In the genomic region with DNA sequence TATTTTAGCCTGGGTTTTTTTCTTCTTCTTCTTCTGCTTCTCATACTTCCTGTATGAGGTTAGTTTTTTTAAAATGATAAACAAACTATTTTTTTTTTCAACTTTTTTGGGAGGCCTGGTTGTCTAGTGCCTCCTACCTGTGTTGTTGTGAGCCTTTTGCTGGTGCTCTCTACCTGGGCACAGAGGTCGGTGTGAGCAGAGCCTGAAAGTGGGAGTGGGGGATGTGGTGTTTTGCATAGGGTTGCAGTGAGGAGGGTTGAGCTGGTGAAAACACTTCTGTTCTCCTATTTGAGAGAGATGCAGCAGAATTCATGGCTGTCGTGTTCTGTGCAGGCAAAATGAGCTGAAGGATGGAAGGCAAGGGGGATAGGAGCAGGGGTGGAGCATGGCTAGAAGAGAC, we compare ENCODE assay signal across 8 cellular contexts.
A peak's percentile ranks its signal among the peaks of the same experiment; 100 is the strongest.
DNase-seq lines count a peak whose midpoint lies in the region; ATAC-seq and TF ChIP-seq lines count a peak whose summit lies in the region.
"Not testable (repeated sequence)": the region's sequence is repeated elsewhere in the genome, so short reads cannot be mapped to it uniquely, and the experiment has no call there.

No MANE protein-coding gene starts in this region.

- H3K9me3 ChIP-seq in DOHH2 (ENCODE audit: control insufficient read depth, insufficient read depth, low read length); Karpas-422 (ENCODE audit: low read length); T-helper 17 cell (ENCODE audit: control insufficient read depth, low read length, poor library complexity, severe bottlenecking); neural progenitor cell (ENCODE audit: low read depth); transverse colon: not testable (repeated sequence)

- not testable (repeated sequence) for H4K20me1 ChIP-seq in DOHH2 (ENCODE audit: control insufficient read depth, insufficient read depth, low read depth, low read length); Karpas-422 (ENCODE audit: insufficient read depth, low read depth, low read length); neural progenitor cell (ENCODE audit: low read depth)

- H3F3A ChIP-seq in DOHH2 (ENCODE audit: control insufficient read depth, insufficient read depth); neural progenitor cell (ENCODE audit: low read depth): not testable (repeated sequence)

- not testable (repeated sequence) for H3K36me3 ChIP-seq in DOHH2 (ENCODE audit: control insufficient read depth, low read length); Karpas-422 (ENCODE audit: insufficient read depth, low read length); neural progenitor cell; transverse colon

- DNase-seq in Karpas-422 (peak; percentile 78), transverse colon (peak; percentile 28)
- DNase-seq in T-helper 17 cell; activated CD8-positive, alpha-beta memory T cell treated with anti-CD3 and anti-CD28 coated beads, Interleukin-2, amount 10 ng/mL, durations not matched to agents 7 days and 5 days; activated naive CD4-positive, alpha-beta T cell treated with anti-CD3 and anti-CD28 coated beads, Interleukin-2, amount 50 U/mL, for 72 hours (ENCODE audit: low spot score in 2 of 2); effector memory CD8-positive, alpha-beta T cell; neural progenitor cell (ENCODE audit: low spot score): not testable (repeated sequence)

- not testable (repeated sequence) for H3K4me1 Mint-ChIP-seq in T-helper 17 cell, neural progenitor cell
- peaks cover 27% of the 10 kb centered on the region for H3K4me1 Mint-ChIP-seq in activated CD8-positive, alpha-beta memory T cell treated with anti-CD3 and anti-CD28 coated beads, Interleukin-2, amount 10 ng/mL, durations not matched to agents 7 days and 5 days
- H3K4me1 Mint-ChIP-seq in effector memory CD8-positive, alpha-beta T cell (ENCODE audit: low read depth in 2 of 2): peaks cover 7 to 15% of the 10 kb centered on the region in 2 donors

- H2AFZ ChIP-seq in Karpas-422 (ENCODE audit: low read length); neural progenitor cell (replicated peaks): not testable (repeated sequence)

- TF ChIP-seq CTCF in DOHH2 (IDR thresholded peaks at IDR 0.05; ENCODE audit: low read depth, low read length, poor library complexity, severe bottlenecking); neural progenitor cell (IDR thresholded peaks at IDR 0.05); transverse colon (IDR thresholded peaks at IDR 0.05): not testable (repeated sequence)

- peak overlapping the region; percentile 55 for H3K9ac ChIP-seq in Karpas-422 (ENCODE audit: low read length)
- not testable (repeated sequence) for H3K9ac ChIP-seq in neural progenitor cell

- in situ Hi-C loops in transverse colon (cut with MboI; ENCODE audit: low pct_ligation_motif_present in 1 of 4, low pct_unique_long_range_greater_than_20kb in 1 of 4, low sequenced_read_pairs in 3 of 4): not testable (repeated sequence)

- peaks cover 60% of the 10 kb centered on the region for H3K4me1 ChIP-seq in DOHH2 (ENCODE audit: control insufficient read depth, low read length)
- H3K4me1 ChIP-seq in Karpas-422 (ENCODE audit: low read length): peaks cover 66% of the 10 kb centered on the region
- not testable (repeated sequence) for H3K4me1 ChIP-seq in neural progenitor cell, transverse colon

- TF ChIP-seq POLR2A in transverse colon (IDR thresholded peaks at IDR 0.05): not testable (repeated sequence)

- intact Hi-C loops in transverse colon (cut with DNase I; ENCODE audit: low total_unique reads): not testable (repeated sequence)

- H3K9me3 Mint-ChIP-seq in activated CD8-positive, alpha-beta memory T cell treated with anti-CD3 and anti-CD28 coated beads, Interleukin-2, amount 10 ng/mL, durations not matched to agents 7 days and 5 days (ENCODE audit: low read depth); activated naive CD4-positive, alpha-beta T cell treated with anti-CD3 and anti-CD28 coated beads, Interleukin-2, amount 50 U/mL, for 72 hours; effector memory CD8-positive, alpha-beta T cell; neural progenitor cell: not testable (repeated sequence)

- 67 to 75% methylated on average over 1 of the region's 2 CpGs for WGBS in transverse colon (ENCODE audit: low coverage in 1 of 2), 2 donors

- not testable (repeated sequence) for H3K36me3 Mint-ChIP-seq in T-helper 17 cell (ENCODE audit: low read depth); activated CD8-positive, alpha-beta memory T cell treated with anti-CD3 and anti-CD28 coated beads, Interleukin-2, amount 10 ng/mL, durations not matched to agents 7 days and 5 days; activated naive CD4-positive, alpha-beta T cell treated with anti-CD3 and anti-CD28 coated beads, Interleukin-2, amount 50 U/mL, for 72 hours; effector memory CD8-positive, alpha-beta T cell (ENCODE audit: insufficient read depth); neural progenitor cell

- H3K27ac ChIP-seq in DOHH2 (ENCODE audit: low read depth, low read length): peak overlapping the region; percentile 75
- peak overlapping the region; percentile 87 for H3K27ac ChIP-seq in Karpas-422 (ENCODE audit: low read length)
- not testable (repeated sequence) for H3K27ac ChIP-seq in neural progenitor cell, transverse colon

- ATAC-seq in T-helper 17 cell: peak; percentile 50
- not testable (repeated sequence) for ATAC-seq in activated CD8-positive, alpha-beta memory T cell treated with anti-CD3 and anti-CD28 coated beads, Interleukin-2, amount 10 ng/mL, durations not matched to agents 7 days and 5 days; activated naive CD4-positive, alpha-beta T cell treated with anti-CD3 and anti-CD28 coated beads, Interleukin-2, amount 50 U/mL, for 72 hours
- ATAC-seq in effector memory CD8-positive, alpha-beta T cell (replicated peaks): peak; percentile 21

- H3K4me3 Mint-ChIP-seq in T-helper 17 cell: peak overlapping the region; percentile 67
- not testable (repeated sequence) for H3K4me3 Mint-ChIP-seq in activated CD8-positive, alpha-beta memory T cell treated with anti-CD3 and anti-CD28 coated beads, Interleukin-2, amount 10 ng/mL, durations not matched to agents 7 days and 5 days; neural progenitor cell
- H3K4me3 Mint-ChIP-seq in effector memory CD8-positive, alpha-beta T cell: peak overlapping the region; percentile 73 to 78

- H3K4me3 ChIP-seq in DOHH2 (ENCODE audit: low read length) (peak overlapping the region; percentile 37), Karpas-422 (ENCODE audit: low read length) (0 out of 2 replicates have a peak overlapping the region, but pooled peaks have one; percentile 36)
- H3K4me3 ChIP-seq in neural progenitor cell, transverse colon: not testable (repeated sequence)

- CTCF ChIA-PET in activated CD8-positive, alpha-beta memory T cell treated with anti-CD3 and anti-CD28 coated beads, Interleukin-2, amount 10 ng/mL, durations not matched to agents 7 days and 5 days (lab: Charles Lee): not testable (repeated sequence)

- H3K27me3 Mint-ChIP-seq in T-helper 17 cell; activated CD8-positive, alpha-beta memory T cell treated with anti-CD3 and anti-CD28 coated beads, Interleukin-2, amount 10 ng/mL, durations not matched to agents 7 days and 5 days; effector memory CD8-positive, alpha-beta T cell; neural progenitor cell (ENCODE audit: insufficient read depth, low read depth): not testable (repeated sequence)

- H3K4me2 ChIP-seq in DOHH2 (ENCODE audit: low read length) (peak overlapping the region; percentile 59), Karpas-422 (ENCODE audit: low read depth, low read length, poor library complexity, severe bottlenecking) (peak overlapping the region; percentile 69)
- not testable (repeated sequence) for H3K4me2 ChIP-seq in neural progenitor cell

- not testable (repeated sequence) for TF ChIP-seq EP300 in transverse colon (IDR thresholded peaks at IDR 0.05; ENCODE audit: low read depth)

- not testable (repeated sequence) for H3K9me2 ChIP-seq in DOHH2 (replicated peaks; ENCODE audit: control insufficient read depth, low read length); Karpas-422 (replicated peaks; ENCODE audit: insufficient read depth, low read length)

- peak overlapping the region; percentile 96 for H3K27ac Mint-ChIP-seq in T-helper 17 cell
- peak overlapping the region; percentile 61 for H3K27ac Mint-ChIP-seq in activated CD8-positive, alpha-beta memory T cell treated with anti-CD3 and anti-CD28 coated beads, Interleukin-2, amount 10 ng/mL, durations not matched to agents 7 days and 5 days
- peak overlapping the region; percentile 88 to 94 for H3K27ac Mint-ChIP-seq in activated naive CD4-positive, alpha-beta T cell treated with anti-CD3 and anti-CD28 coated beads, Interleukin-2, amount 50 U/mL, for 72 hours
- peak overlapping the region; percentile 91 to 92 for H3K27ac Mint-ChIP-seq in effector memory CD8-positive, alpha-beta T cell
- peak overlapping the region; percentile 26 for H3K27ac Mint-ChIP-seq in neural progenitor cell

- H3K79me2 ChIP-seq in DOHH2 (ENCODE audit: control insufficient read depth, low read length); neural progenitor cell (ENCODE audit: low read depth): not testable (repeated sequence)
- peaks cover 35% of the 10 kb centered on the region for H3K79me2 ChIP-seq in Karpas-422 (ENCODE audit: low read length)

- H3K27me3 ChIP-seq in DOHH2 (ENCODE audit: control insufficient read depth, low read length); Karpas-422 (ENCODE audit: low read length); neural progenitor cell; transverse colon: not testable (repeated sequence)

Comparison
In these comparisons a context has a peak if more than half of its experiments do, and no peak if none do; other contexts are left out.
1. H3K27ac Mint-ChIP-seq: peak in every context shown above with its lines; median percentile 96 in T-helper 17 cell; 92 in effector memory CD8-positive, alpha-beta T cell; 91 in activated naive CD4-positive, alpha-beta T cell treated with anti-CD3 and anti-CD28 coated beads, Interleukin-2, amount 50 U/mL, for 72 hours; 61 in activated CD8-positive, alpha-beta memory T cell treated with anti-CD3 and anti-CD28 coated beads, Interleukin-2, amount 10 ng/mL, durations not matched to agents 7 days and 5 days; 26 in neural progenitor cell.